In genomic region chr6:116446399-116446798, GRCh38 we compare ENCODE assay signal across 13 cellular contexts. TPM values are rescaled to one million over a fixed set of nuclear protein-coding genes. Genes with fewer than 3 reads are reported as not detected.
DNase-seq lines count a peak whose midpoint lies in the region; ATAC-seq, FAIRE-seq and TF ChIP-seq lines count a peak whose summit lies in the region.
"Had no signal": no experiment of that assay in that cellular context is flagged by ENCODE, and none has a peak within 500 bp of the region (broad histone marks: within the 10 kb centered on the region; RNA-seq: fewer than 3 reads in every experiment).

No MANE protein-coding gene starts in this region.

- WGBS in aorta, 2 donors: 90 to 97% methylated on average over 1 of the region's 1 CpG

- no peaks in the 10 kb centered on the region for H3K79me2 ChIP-seq in astrocyte (ENCODE audit: insufficient read depth, low read length)

- peaks cover 38% of the 10 kb centered on the region for H3K4me1 Mint-ChIP-seq in astrocyte (ENCODE audit: low read depth, unreplicated experiment)
- H3K4me1 Mint-ChIP-seq in naive B cell: peaks cover 30 to 45% (median 43%) of the 10 kb centered on the region in 3 donors

- H3K4me1 ChIP-seq in astrocyte (ENCODE audit: insufficient read depth, low read length) (peaks cover 17% of the 10 kb centered on the region), SJCRH30 (peaks cover 21% of the 10 kb centered on the region), aorta (ENCODE audit: control insufficient read depth in 1 of 2, insufficient read depth in 2 of 2, low read length in 2 of 2) (peaks cover 1 to 4% of the 10 kb centered on the region in 2 donors)

- H3K4me3 ChIP-seq in astrocyte (ENCODE audit: insufficient read depth, low read depth, low read length) (no peak overlapping the region), SJCRH30 (no peak overlapping the region), aorta (ENCODE audit: low read length in 2 of 2) (no peak overlapping the region)

- no peak overlapping the region for H3K4me2 ChIP-seq in astrocyte (ENCODE audit: low read length)

- FAIRE-seq in astrocyte (lab: Jason Lieb, UNC): no peak

- H3K4me3 Mint-ChIP-seq in astrocyte (ENCODE audit: unreplicated experiment): no peak overlapping the region
- H3K4me3 Mint-ChIP-seq in naive B cell: no peak overlapping the region
- H3K4me3 Mint-ChIP-seq: activated naive CD8-positive, alpha-beta T cell; naive thymus-derived CD8-positive, alpha-beta T cell had no signal

- no peaks in the 10 kb centered on the region for H3K9me3 ChIP-seq in astrocyte (ENCODE audit: insufficient read depth, low read depth, low read length)
- no peaks in the 10 kb centered on the region for H3K9me3 ChIP-seq in SJCRH30 (replicated peaks)
- no peaks in the 10 kb centered on the region for H3K9me3 ChIP-seq in aorta (ENCODE audit: control insufficient read depth, low read length)

- H2AFZ ChIP-seq in astrocyte (ENCODE audit: low read depth, low read length): no peak overlapping the region

- H3K27me3 ChIP-seq in astrocyte (ENCODE audit: insufficient read depth, low read length) (no peaks in the 10 kb centered on the region), SJCRH30 (no peaks in the 10 kb centered on the region), aorta (ENCODE audit: control insufficient read depth in 1 of 2, insufficient read depth in 2 of 2, low read length in 1 of 2) (no peaks in the 10 kb centered on the region)

- intact Hi-C loops in aorta (cut with DNase I): loop anchor here (5.0 to 10.0 kb wide), 2 partner anchors 159 to 162 kb away; no protein-coding TSS in a partner anchor

- no peak overlapping the region for H3K9ac ChIP-seq in astrocyte (ENCODE audit: low read length)

- H3K9me3 Mint-ChIP-seq in astrocyte (ENCODE audit: unreplicated experiment) (no peaks in the 10 kb centered on the region), naive B cell (no peaks in the 10 kb centered on the region)
- H3K9me3 Mint-ChIP-seq: naive thymus-derived CD8-positive, alpha-beta T cell had no signal

- H3K36me3 ChIP-seq in astrocyte (ENCODE audit: insufficient read depth, low read length): no peaks in the 10 kb centered on the region
- H3K36me3 ChIP-seq in SJCRH30: no peaks in the 10 kb centered on the region
- no peaks in the 10 kb centered on the region for H3K36me3 ChIP-seq in aorta (ENCODE audit: control insufficient read depth in 1 of 2, insufficient read depth in 2 of 2, low read length in 1 of 2)

- no peaks in the 10 kb centered on the region for H4K20me1 ChIP-seq in astrocyte (ENCODE audit: insufficient read depth, low read length)

- ATAC-seq in naive B cell (ENCODE audit: low read depth in 2 of 2): peak; percentile 17 to 22
- ATAC-seq in aorta (ENCODE audit: low FRiP score): no peak
- ATAC-seq in GM21367 (IDR thresholded peaks at IDR 0.05; ENCODE audit: unreplicated experiment): no peak
- ATAC-seq: naive thymus-derived CD8-positive, alpha-beta T cell; sciatic nerve had no signal

- DNase-seq in EL: peak; percentile 53
- DNase-seq in MV-4-11 (lab: John Stamatoyannopoulos, UW): peak; percentile 70
- DNase-seq in astrocyte (ENCODE audit: low read depth): peak; percentile 53
- DNase-seq in naive B cell: no peak
- no peak for DNase-seq in SJCRH30
- no peak for DNase-seq in aorta
- no peak for DNase-seq in NCI-H748 treated with DMSO at 0.1 percent for 48 hours (lab: John Stamatoyannopoulos, UW)
- DNase-seq: naive thymus-derived CD8-positive, alpha-beta T cell; NCI-H1417 treated with DMSO at 0.1 percent for 48 hours; T-helper 9 cell had no signal

- no peaks in the 10 kb centered on the region for H3K27me3 Mint-ChIP-seq in astrocyte (ENCODE audit: low read depth, unreplicated experiment)
- H3K27me3 Mint-ChIP-seq in naive B cell: no peaks in the 10 kb centered on the region

- no peak for TF ChIP-seq CTCF in astrocyte (IDR thresholded peaks at IDR 0.05; ENCODE audit: insufficient read depth, low read depth, low read length)

- H3K36me3 Mint-ChIP-seq in astrocyte (ENCODE audit: low read depth, unreplicated experiment) (no peaks in the 10 kb centered on the region), naive B cell (no peaks in the 10 kb centered on the region)
- H3K36me3 Mint-ChIP-seq: activated naive CD8-positive, alpha-beta T cell; naive thymus-derived CD8-positive, alpha-beta T cell had no signal

- H3K27ac ChIP-seq in astrocyte (ENCODE audit: low read depth, low read length): no peak overlapping the region
- no peak overlapping the region for H3K27ac ChIP-seq in SJCRH30
- no peak overlapping the region for H3K27ac ChIP-seq in aorta (ENCODE audit: low read depth in 1 of 2, low read length in 2 of 2)

- H3K27ac Mint-ChIP-seq in astrocyte (ENCODE audit: unreplicated experiment): peak overlapping the region; percentile 71
- no peak overlapping the region for H3K27ac Mint-ChIP-seq in naive B cell
- H3K27ac Mint-ChIP-seq: activated naive CD8-positive, alpha-beta T cell; naive thymus-derived CD8-positive, alpha-beta T cell had no signal

RNA-seq across cellular contexts. Expression of gene CALHM6, which starts 14.8 kb away (rescaled TPM):
- total RNA-seq in astrocyte (not detected in 2 replicates), aorta (1 to 10 TPM; 1.8 to 5.7 TPM)
- polyA plus RNA-seq in naive B cell (ENCODE audit: low read depth in 6 of 6) (1,000 to 10,000 TPM in 1 of 6 donors, 100 to 1,000 TPM in 5; 687 to 1,118 (median 783) TPM), aorta (10 to 100 TPM in 1 of 2 donors, under 1 TPM in 1; 0.82 to 18.7 TPM)
- 0.30 TPM in 1 of 2 replicates, not detected in the other for total RNA-seq in SJCRH30 (2014; rRNA removed; shearing (Covaris generic))

Comparison
In these comparisons a context has a peak if more than half of its experiments do, and no peak if none do; other contexts are left out.
1. DNase-seq: peak in EL (single experiment), MV-4-11 (single experiment) and astrocyte (single experiment); none in naive B cell (single experiment), SJCRH30 (0 of 2), aorta (0 of 2) and NCI-H748 treated with DMSO at 0.1 percent for 48 hours (single experiment).
2. ATAC-seq: peak in naive B cell (2 of 2); none in aorta (single experiment) and GM21367 (single experiment).